Comparison of ENCODE assay signal across 8 cellular contexts in the genomic region with DNA sequence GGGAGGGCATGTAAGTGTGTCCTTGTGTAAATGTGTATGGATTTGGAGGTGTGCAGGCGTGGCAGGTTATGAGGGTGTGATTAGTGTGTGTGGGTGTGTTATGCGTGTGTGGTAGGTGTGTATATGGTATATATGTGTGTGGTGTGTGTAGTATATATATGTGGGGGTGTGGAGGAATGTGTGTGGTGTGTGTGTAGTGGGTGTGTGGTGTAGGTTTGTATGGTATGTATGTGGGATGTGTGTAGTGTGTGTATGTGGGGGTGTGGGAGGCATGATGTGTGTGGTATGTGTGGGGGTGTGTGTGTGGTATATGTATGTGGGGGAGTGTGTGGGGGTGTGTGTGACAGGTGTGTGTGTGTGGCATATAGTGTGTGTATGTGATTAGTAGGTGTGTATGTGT.
"Had no signal": no experiment of that assay in that cellular context is flagged by ENCODE, and none has a peak within 500 bp of the region (broad histone marks: within the 10 kb centered on the region; RNA-seq: fewer than 3 reads in every experiment).

No MANE protein-coding gene starts in this region.

- H3K9me3 Mint-ChIP-seq: GM23338, HFFc6 had no signal

- H3K4me3 ChIP-seq: GM23338, K562 had no signal

- H3K27ac ChIP-seq: HL-60 had no signal

- ATAC-seq: GM23338, HepG2, K562 had no signal

- H3K4me2 ChIP-seq: GM23338 had no signal

- H3K4me3 Mint-ChIP-seq: GM23338, HFFc6 had no signal

- DNase-seq: H7, HCEC 1CT, HFFc6, KG1 had no signal

- H3K27ac Mint-ChIP-seq: GM23338, HFFc6 had no signal

- H2AFZ ChIP-seq: GM23338 had no signal
